2 cellular contexts compared by ENCODE assay signal in genomic region chr14:94020267-94020666, GRCh38.
TF ChIP-seq lines count a peak whose summit lies in the region.

No MANE protein-coding gene starts in this region.

TF ChIP-seq in HepG2, 621 proteins besides CTCF, POLR2A, EP300 and RAD21:
- TF ChIP-seq CHCHD3 (CRISPR knock-in tag; IDR thresholded peaks at IDR 0.05) (no peak), MZF1 (CRISPR knock-in tag; IDR thresholded peaks at IDR 0.05; ENCODE audit: borderline replicate concordance) (no peak), ZNF224 (CRISPR knock-in tag; IDR thresholded peaks at IDR 0.05) (no peak), ZNF567 (CRISPR knock-in tag; IDR thresholded peaks at IDR 0.05; ENCODE audit: borderline replicate concordance) (no peak), ZMYM3 (CRISPR knock-in tag; IDR thresholded peaks at IDR 0.05) (peak; percentile 75; the same call in 1 of the 2 replicates), AHDC1 (CRISPR knock-in tag; IDR thresholded peaks at IDR 0.05; ENCODE audit: borderline replicate concordance) (no peak), ZNF629 (CRISPR knock-in tag; conservative IDR thresholded peaks at IDR 0.05) (0 out of 2 replicates have a peak, but pooled peaks have one; percentile 10)

TF ChIP-seq in WTC11, 78 proteins besides CTCF, POLR2A, EP300 and RAD21:
- TF ChIP-seq ZNF263 (CRISPR knock-in tag; IDR thresholded peaks at IDR 0.05; ENCODE audit: low read depth) (no peak), GABPB1 (CRISPR knock-in tag; IDR thresholded peaks at IDR 0.05) (no peak), CREM (CRISPR knock-in tag; IDR thresholded peaks at IDR 0.05) (no peak), GTF2I (CRISPR knock-in tag; conservative IDR thresholded peaks at IDR 0.05) (0 out of 2 replicates have a peak, but pooled peaks have one; percentile 39), FOXJ3 (CRISPR knock-in tag; IDR thresholded peaks at IDR 0.05; ENCODE audit: borderline replicate concordance) (no peak), NFE2L1 (CRISPR knock-in tag; IDR thresholded peaks at IDR 0.05) (no peak), ZBTB43 (CRISPR knock-in tag; IDR thresholded peaks at IDR 0.05) (no peak)
TF ChIP-seq in WTC11: peak in this region for 1.
